In the genomic region with DNA sequence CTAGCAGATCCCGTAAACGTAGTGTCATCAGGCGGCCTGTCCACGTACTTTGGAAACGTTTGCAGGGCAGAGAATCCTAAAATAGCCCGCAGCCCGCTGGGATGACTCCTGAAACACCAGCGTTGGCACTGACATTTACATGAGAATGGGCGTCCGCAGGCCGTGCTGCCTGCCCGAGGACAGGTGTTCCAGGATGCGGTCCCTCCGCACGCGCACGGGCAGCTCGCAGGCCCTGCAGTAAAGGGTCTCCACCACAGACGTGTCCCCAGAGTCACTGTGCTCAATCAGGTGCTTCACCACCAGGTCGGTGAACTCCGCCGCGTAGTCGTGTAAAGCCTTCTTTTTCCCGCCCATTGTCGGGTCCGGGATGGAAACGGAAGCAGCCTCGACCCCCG, we compare ENCODE assay signal across 2 cellular contexts.
A peak's percentile ranks its signal among the peaks of the same experiment; 100 is the strongest.
TF ChIP-seq lines count a peak whose summit lies in the region.

No MANE protein-coding gene starts in this region.

TF ChIP-seq in GM12878, 131 proteins besides CTCF, POLR2A, EP300 and RAD21:
- TF ChIP-seq MTA3 (IDR thresholded peaks at IDR 0.05; ENCODE audit: borderline replicate concordance, low read length) (no peak), ZNF217 (IDR thresholded peaks at IDR 0.05) (no peak), FOXK2 (IDR thresholded peaks at IDR 0.05) (no peak), E2F8 (IDR thresholded peaks at IDR 0.05; ENCODE audit: low read depth, partially characterized antibody) (no peak), ETV6 (conservative IDR thresholded peaks at IDR 0.05 in 1 of 2, IDR thresholded peaks at IDR 0.05 in 1 of 2; ENCODE audit: borderline replicate concordance in 1 of 2, low read depth in 1 of 2) (no peak), CHD2 (IDR thresholded peaks at IDR 0.05; ENCODE audit: borderline replicate concordance, low read depth, low read length) (no peak), PKNOX1 (IDR thresholded peaks at IDR 0.05) (no peak)
- TF ChIP-seq, protein P1, sequence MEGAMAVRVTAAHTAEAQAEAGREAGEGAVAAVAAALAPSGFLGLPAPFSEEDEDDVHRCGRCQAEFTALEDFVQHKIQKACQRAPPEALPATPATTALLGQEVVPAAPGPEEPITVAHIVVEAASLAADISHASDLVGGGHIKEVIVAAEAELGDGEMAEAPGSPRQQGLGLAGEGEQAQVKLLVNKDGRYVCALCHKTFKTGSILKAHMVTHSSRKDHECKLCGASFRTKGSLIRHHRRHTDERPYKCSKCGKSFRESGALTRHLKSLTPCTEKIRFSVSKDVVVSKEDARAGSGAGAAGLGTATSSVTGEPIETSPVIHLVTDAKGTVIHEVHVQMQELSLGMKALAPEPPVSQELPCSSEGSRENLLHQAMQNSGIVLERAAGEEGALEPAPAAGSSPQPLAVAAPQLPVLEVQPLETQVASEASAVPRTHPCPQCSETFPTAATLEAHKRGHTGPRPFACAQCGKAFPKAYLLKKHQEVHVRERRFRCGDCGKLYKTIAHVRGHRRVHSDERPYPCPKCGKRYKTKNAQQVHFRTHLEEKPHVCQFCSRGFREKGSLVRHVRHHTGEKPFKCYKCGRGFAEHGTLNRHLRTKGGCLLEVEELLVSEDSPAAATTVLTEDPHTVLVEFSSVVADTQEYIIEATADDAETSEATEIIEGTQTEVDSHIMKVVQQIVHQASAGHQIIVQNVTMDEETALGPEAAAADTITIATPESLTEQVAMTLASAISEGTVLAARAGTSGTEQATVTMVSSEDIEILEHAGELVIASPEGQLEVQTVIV (IDR thresholded peaks at IDR 0.05; ENCODE audit: borderline replicate concordance, partially characterized antibody): no peak

TF ChIP-seq in HepG2, 621 proteins besides CTCF, POLR2A, EP300 and RAD21:
- TF ChIP-seq ZNF761 (CRISPR knock-in tag; conservative IDR thresholded peaks at IDR 0.05) (no peak), ZC3H13 (CRISPR knock-in tag; IDR thresholded peaks at IDR 0.05) (0 out of 2 replicates have a peak, but pooled peaks have one; percentile 21), ZNF225 (CRISPR knock-in tag; IDR thresholded peaks at IDR 0.05) (0 out of 2 replicates have a peak, but pooled peaks have one; percentile 9), ZNF562 (CRISPR knock-in tag; IDR thresholded peaks at IDR 0.05; ENCODE audit: borderline replicate concordance) (no peak), ZBTB7B (CRISPR knock-in tag; IDR thresholded peaks at IDR 0.05) (no peak), STAT5B (CRISPR knock-in tag; IDR thresholded peaks at IDR 0.05) (no peak), MXD1 (CRISPR knock-in tag; IDR thresholded peaks at IDR 0.05) (0 out of 2 replicates have a peak, but pooled peaks have one; percentile 2), TEAD2 (CRISPR knock-in tag; IDR thresholded peaks at IDR 0.05) (no peak), ZFP91 (CRISPR knock-in tag; IDR thresholded peaks at IDR 0.05; ENCODE audit: borderline replicate concordance) (0 out of 2 replicates have a peak, but pooled peaks have one; percentile 47), ZNF589 (CRISPR knock-in tag; conservative IDR thresholded peaks at IDR 0.05) (0 out of 2 replicates have a peak, but pooled peaks have one; percentile 21)
- TF ChIP-seq, protein P2, sequence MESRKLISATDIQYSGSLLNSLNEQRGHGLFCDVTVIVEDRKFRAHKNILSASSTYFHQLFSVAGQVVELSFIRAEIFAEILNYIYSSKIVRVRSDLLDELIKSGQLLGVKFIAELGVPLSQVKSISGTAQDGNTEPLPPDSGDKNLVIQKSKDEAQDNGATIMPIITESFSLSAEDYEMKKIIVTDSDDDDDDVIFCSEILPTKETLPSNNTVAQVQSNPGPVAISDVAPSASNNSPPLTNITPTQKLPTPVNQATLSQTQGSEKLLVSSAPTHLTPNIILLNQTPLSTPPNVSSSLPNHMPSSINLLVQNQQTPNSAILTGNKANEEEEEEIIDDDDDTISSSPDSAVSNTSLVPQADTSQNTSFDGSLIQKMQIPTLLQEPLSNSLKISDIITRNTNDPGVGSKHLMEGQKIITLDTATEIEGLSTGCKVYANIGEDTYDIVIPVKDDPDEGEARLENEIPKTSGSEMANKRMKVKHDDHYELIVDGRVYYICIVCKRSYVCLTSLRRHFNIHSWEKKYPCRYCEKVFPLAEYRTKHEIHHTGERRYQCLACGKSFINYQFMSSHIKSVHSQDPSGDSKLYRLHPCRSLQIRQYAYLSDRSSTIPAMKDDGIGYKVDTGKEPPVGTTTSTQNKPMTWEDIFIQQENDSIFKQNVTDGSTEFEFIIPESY (CRISPR knock-in tag; IDR thresholded peaks at IDR 0.05): peak; percentile 29; the same call in 1 of the 2 replicates
